Comparison of ENCODE assay signal across 9 cellular contexts in genomic region chr11:73271936-73272679, GRCh38. TPM values are rescaled to one million over a fixed set of nuclear protein-coding genes. Genes with fewer than 3 reads are reported as not detected.
DNase-seq lines count a peak whose midpoint lies in the region; ATAC-seq, FAIRE-seq and TF ChIP-seq lines count a peak whose summit lies in the region.
"Had no signal": no experiment of that assay in that cellular context is flagged by ENCODE, and none has a peak within 500 bp of the region (broad histone marks: within the 10 kb centered on the region; RNA-seq: fewer than 3 reads in every experiment).

Gene P2RY6, plus strand, starts transcription at chr11:73272338. Its CDS starts 24,181 bp downstream, at chr11:73296519.

- H3K36me3 ChIP-seq in mucosa of descending colon (ENCODE audit: low read depth): no peaks in the 10 kb centered on the region

- intact Hi-C loops in mucosa of descending colon (cut with DNase I, micrococcal nuclease): no loop called here

- FAIRE-seq in GM12892 (lab: Jason Lieb, UNC): peak; percentile 67

- no peak for TF ChIP-seq CTCF in coronary artery (IDR thresholded peaks at IDR 0.05)
- no peak for TF ChIP-seq CTCF in mucosa of descending colon (IDR thresholded peaks at IDR 0.05)

- TF ChIP-seq POLR2A in GM12892 (IDR thresholded peaks at IDR 0.05; ENCODE audit: low read depth, low read length): no peak

- DNase-seq in GM12892 (ENCODE audit: insufficient read length) (no peak), NCI-H446 treated with DMSO at 0.1 percent for 48 hours (lab: John Stamatoyannopoulos, UW) (peak; percentile 9), coronary artery (ENCODE audit: low spot score) (peak; percentile 73), mucosa of descending colon (no peak), DMS79 treated with DMSO at 0.1 percent for 48 hours (lab: John Stamatoyannopoulos, UW) (no peak), NCI-H187 (lab: John Stamatoyannopoulos, UW) (no peak), NCI-H82 treated with DMSO at 0.1 percent for 48 hours (lab: John Stamatoyannopoulos, UW; ENCODE audit: unreplicated experiment) (no peak)
- DNase-seq in activated naive CD4-positive, alpha-beta T cell (lab: John Stamatoyannopoulos, UW): no peak

- H3K4me1 ChIP-seq in mucosa of descending colon (ENCODE audit: low read depth): peaks cover 12% of the 10 kb centered on the region

- H3K4me3 ChIP-seq in coronary artery (peak within 1 kb of the TSS; percentile 56), mucosa of descending colon (no peak within 1 kb of the TSS)

- H3K27ac ChIP-seq in coronary artery: peak within 1 kb of the TSS in 1 of 2 donors; percentile 52

- peak; percentile 44 for ATAC-seq in mucosa of descending colon

- no peaks in the 10 kb centered on the region for H3K9me3 ChIP-seq in mucosa of descending colon

RNA-seq across cellular contexts. Expression of gene P2RY6, which starts in this region (rescaled TPM):
- polyA plus RNA-seq in GM12892 (2012; ENCODE audit: missing spikeins): 0.13 TPM
- 1 to 10 TPM; 1.9 to 4.3 (median 2.8) TPM for total RNA-seq in mucosa of descending colon
- polyA plus RNA-seq: IgD-negative memory B cell had no signal

Comparison
In these comparisons a context has a peak if more than half of its experiments do, and no peak if none do; other contexts are left out.
1. DNase-seq: peak in NCI-H446 treated with DMSO at 0.1 percent for 48 hours (single experiment) and coronary artery (single experiment); none in GM12892 (single experiment), mucosa of descending colon (0 of 3), DMS79 treated with DMSO at 0.1 percent for 48 hours (single experiment), NCI-H187 (0 of 2), NCI-H82 treated with DMSO at 0.1 percent for 48 hours (single experiment) and activated naive CD4-positive, alpha-beta T cell (0 of 4).